In genomic region chr2:195810340-195811098, GRCh38 we compare ENCODE assay signal across 19 cellular contexts.
DNase-seq lines count a peak whose midpoint lies in the region; ATAC-seq, FAIRE-seq and TF ChIP-seq lines count a peak whose summit lies in the region.
"Had no signal": no experiment of that assay in that cellular context is flagged by ENCODE, and none has a peak within 500 bp of the region (broad histone marks: within the 10 kb centered on the region; RNA-seq: fewer than 3 reads in every experiment).

No MANE protein-coding gene starts in this region.

- DNase-seq in GM23338 (ENCODE audit: low spot score) (no peak), astrocyte of the cerebellum (ENCODE audit: low read depth) (peak; percentile 22), bronchial epithelial cell (ENCODE audit: low read depth) (peak; percentile 28), type B pancreatic cell (ENCODE audit: extremely low spot score, unreplicated experiment) (no peak), NOMO-1 treated with dmso at 0.1 percent for 144 hours (lab: John Stamatoyannopoulos, UW; ENCODE audit: unreplicated experiment) (no peak), DMS114 treated with DMSO at 0.1 percent for 48 hours (lab: John Stamatoyannopoulos, UW; ENCODE audit: unreplicated experiment) (no peak), NCI-H1417 treated with DMSO at 0.1 percent for 48 hours (lab: John Stamatoyannopoulos, UW) (no peak)
- DNase-seq: C1 segment of cervical spinal cord; CD4-positive, alpha-beta T cell; DMS153; DMS79 treated with DMSO at 0.1 percent for 48 hours; EL; GM23248; H9; HFFc6 had no signal

- H3K4me3 Mint-ChIP-seq in GM23338 (no peak overlapping the region), type B pancreatic cell (no peak overlapping the region)
- H3K4me3 Mint-ChIP-seq: B cell; CD4-positive, alpha-beta T cell; H9; HFFc6; IgD-negative memory B cell had no signal

- in situ Hi-C loops in astrocyte of the cerebellum (cut with HindIII; ENCODE audit: low sequenced_read_pairs), result no loop called here

- H3K27ac ChIP-seq in GM23338 (ENCODE audit: low read depth), result no peak overlapping the region
- H3K27ac ChIP-seq: GM23248 had no signal

- peaks cover 43% of the 10 kb centered on the region for H3K4me1 Mint-ChIP-seq in GM23338
- H3K4me1 Mint-ChIP-seq in type B pancreatic cell (ENCODE audit: unreplicated experiment), result no peaks in the 10 kb centered on the region
- H3K4me1 Mint-ChIP-seq: B cell had no signal

- H4K20me1 ChIP-seq in GM23338 (replicated peaks; ENCODE audit: insufficient read depth), result no peaks in the 10 kb centered on the region

- peaks cover 50% of the 10 kb centered on the region for H3K4me1 ChIP-seq in GM23338 (ENCODE audit: insufficient read depth)

- H3K27me3 Mint-ChIP-seq in GM23338 (ENCODE audit: insufficient read depth, low read depth, poor library complexity) (no peaks in the 10 kb centered on the region), type B pancreatic cell (no peaks in the 10 kb centered on the region)
- H3K27me3 Mint-ChIP-seq: B cell had no signal

- ATAC-seq in GM23338, result no peak

- H3K27me3 ChIP-seq in GM23338 (ENCODE audit: insufficient read depth) (no peaks in the 10 kb centered on the region), bronchial epithelial cell (ENCODE audit: control insufficient read depth, insufficient read depth, low read length) (no peaks in the 10 kb centered on the region)

- no peaks in the 10 kb centered on the region for H3F3A ChIP-seq in GM23338 (replicated peaks; ENCODE audit: low read depth)

- no peaks in the 10 kb centered on the region for H3K79me2 ChIP-seq in GM23338 (replicated peaks; ENCODE audit: insufficient read depth)

- no peaks in the 10 kb centered on the region; the same call in 2 of the 3 replicates for H3K9me3 Mint-ChIP-seq in GM23338
- no peaks in the 10 kb centered on the region for H3K9me3 Mint-ChIP-seq in type B pancreatic cell
- H3K9me3 Mint-ChIP-seq: CD4-positive, alpha-beta T cell; H9; HFFc6 had no signal

- H3K4me3 ChIP-seq in GM23338, result 0 out of 2 replicates have a peak overlapping the region, but pooled peaks have one; percentile 14
- no peak overlapping the region for H3K4me3 ChIP-seq in astrocyte of the cerebellum (ENCODE audit: low read depth, low read length)
- H3K4me3 ChIP-seq in bronchial epithelial cell (ENCODE audit: low read depth, low read length), result no peak overlapping the region
- H3K4me3 ChIP-seq: GM23248 had no signal

- peak overlapping the region; percentile 41; the same call in 1 of the 2 replicates for H3K4me2 ChIP-seq in GM23338

- H3K36me3 ChIP-seq in GM23338 (ENCODE audit: insufficient read depth) (no peaks in the 10 kb centered on the region), bronchial epithelial cell (ENCODE audit: control insufficient read depth, insufficient read depth, low read length) (no peaks in the 10 kb centered on the region)

- no peak overlapping the region for H2AFZ ChIP-seq in GM23338
- H2AFZ ChIP-seq: GM23248 had no signal

- H3K27ac Mint-ChIP-seq in GM23338 (no peak overlapping the region), type B pancreatic cell (no peak overlapping the region)
- H3K27ac Mint-ChIP-seq: B cell; CD4-positive, alpha-beta T cell; HFFc6; IgD-negative memory B cell had no signal

- FAIRE-seq in bronchial epithelial cell (lab: Jason Lieb, UNC), result no peak
- FAIRE-seq: GM12892, GM19239 had no signal

- no peaks in the 10 kb centered on the region for H3K9me2 ChIP-seq in GM23338 (ENCODE audit: insufficient read depth)

- no peaks in the 10 kb centered on the region for H3K36me3 Mint-ChIP-seq in GM23338 (ENCODE audit: low read depth)
- H3K36me3 Mint-ChIP-seq in type B pancreatic cell, result no peaks in the 10 kb centered on the region
- H3K36me3 Mint-ChIP-seq: IgD-negative memory B cell had no signal

- TF ChIP-seq CTCF in GM23338 (conservative IDR thresholded peaks at IDR 0.05; ENCODE audit: low read depth in 2 of 2) (no peak), astrocyte of the cerebellum (IDR thresholded peaks at IDR 0.05; ENCODE audit: low read depth, low read length, missing control alignments) (no peak), bronchial epithelial cell (IDR thresholded peaks at IDR 0.05; ENCODE audit: insufficient read depth, low read length, severe bottlenecking) (no peak), type B pancreatic cell (conservative IDR thresholded peaks at IDR 0.05) (peak; percentile 30)

TF ChIP-seq in GM23338, 12 proteins besides CTCF, POLR2A, EP300 and RAD21:
- TF ChIP-seq JUNB (IDR thresholded peaks at IDR 0.05; ENCODE audit: unreplicated experiment), result no peak
- no peak for TF ChIP-seq ZNF331 (CRISPR knock-in tag; IDR thresholded peaks at IDR 0.05; ENCODE audit: low read depth)
- TF ChIP-seq EZH2 (IDR thresholded peaks at IDR 0.05; ENCODE audit: low read depth, unreplicated experiment), result no peak
- no peak for TF ChIP-seq ZNF462 (CRISPR knock-in tag; IDR thresholded peaks at IDR 0.05)

Comparison
In these comparisons a context has a peak if more than half of its experiments do, and no peak if none do; other contexts are left out.
1. DNase-seq: peak in astrocyte of the cerebellum (single experiment) and bronchial epithelial cell (single experiment); none in GM23338 (single experiment), type B pancreatic cell (single experiment), NOMO-1 treated with dmso at 0.1 percent for 144 hours (single experiment), DMS114 treated with DMSO at 0.1 percent for 48 hours (single experiment) and NCI-H1417 treated with DMSO at 0.1 percent for 48 hours (single experiment).